Comparison of ENCODE assay signal across 15 cellular contexts in genomic region chr3:134066539-134067310, GRCh38. TPM values are rescaled to one million over a fixed set of nuclear protein-coding genes. Genes with fewer than 3 reads are reported as not detected.
DNase-seq lines count a peak whose midpoint lies in the region; ATAC-seq and TF ChIP-seq lines count a peak whose summit lies in the region.
"Had no signal": no experiment of that assay in that cellular context is flagged by ENCODE, and none has a peak within 500 bp of the region (broad histone marks: within the 10 kb centered on the region; RNA-seq: fewer than 3 reads in every experiment).

No MANE protein-coding gene starts in this region.

- H3K9ac ChIP-seq in colonic mucosa (ENCODE audit: low read depth in 2 of 2, low read length in 2 of 2) = no peak overlapping the region
- H3K9ac ChIP-seq in parathyroid adenoma = no peak overlapping the region

- TF ChIP-seq CTCF in colonic mucosa (IDR thresholded peaks at IDR 0.05) (no peak), parathyroid adenoma (IDR thresholded peaks at IDR 0.05) (no peak), transverse colon (IDR thresholded peaks at IDR 0.05) (no peak), A673 (conservative IDR thresholded peaks at IDR 0.05; ENCODE audit: low read depth, low read length) (no peak)

- DNase-seq in Daoy (ENCODE audit: low read depth) (peak; percentile 54), colonic mucosa (peak; percentile 16), right cardiac atrium (peak; percentile 69 to 81 (median 74)), Ammon's horn (ENCODE audit: low spot score) (no peak), transverse colon (no peak), NCI-H345 treated with DMSO at 0.1 percent for 48 hours (lab: John Stamatoyannopoulos, UW; ENCODE audit: unreplicated experiment) (no peak), A673 (ENCODE audit: low spot score) (no peak)
- DNase-seq: activated CD4-positive, alpha-beta T cell treated with anti-CD3 and anti-CD28 coated beads for 1 hour; activated T-cell treated with anti-CD3 and anti-CD28 coated beads, Interleukin-2, amount 50 U/mL, for 4 hours; NCI-H2107; sigmoid colon; stimulated activated CD4-positive, alpha-beta T cell treated with anti-CD3 and anti-CD28 coated beads, Interleukin-4, amount 100 ng/mL, for 24 hours had no signal

- no peak overlapping the region for H3K4me3 ChIP-seq in colonic mucosa
- no peak overlapping the region for H3K4me3 ChIP-seq in right cardiac atrium (ENCODE audit: low read length)
- H3K4me3 ChIP-seq in parathyroid adenoma (ENCODE audit: low read depth, low read length) = no peak overlapping the region
- H3K4me3 ChIP-seq in transverse colon = no peak overlapping the region
- no peak overlapping the region for H3K4me3 ChIP-seq in A673 (ENCODE audit: low read depth, low read length, poor library complexity, severe bottlenecking)
- H3K4me3 ChIP-seq: dorsolateral prefrontal cortex, sigmoid colon had no signal

- no peaks in the 10 kb centered on the region for H3K79me2 ChIP-seq in parathyroid adenoma

- no peak for TF ChIP-seq POLR2A in transverse colon (IDR thresholded peaks at IDR 0.05)

- CTCF ChIA-PET in A673 (lab: Charles Lee) = no interaction called here

- no peaks in the 10 kb centered on the region for H3K9me3 ChIP-seq in colonic mucosa
- H3K9me3 ChIP-seq in right cardiac atrium (ENCODE audit: control insufficient read depth, low read length) = no peaks in the 10 kb centered on the region
- H3K9me3 ChIP-seq in parathyroid adenoma (ENCODE audit: control insufficient read depth, low read length) = no peaks in the 10 kb centered on the region
- no peaks in the 10 kb centered on the region for H3K9me3 ChIP-seq in transverse colon
- no peaks in the 10 kb centered on the region for H3K9me3 ChIP-seq in A673 (ENCODE audit: low read depth, low read length, poor library complexity, severe bottlenecking)
- H3K9me3 ChIP-seq: sigmoid colon had no signal

- no peak overlapping the region for H3K27ac ChIP-seq in colonic mucosa
- H3K27ac ChIP-seq in right cardiac atrium (ENCODE audit: low read length) = no peak overlapping the region
- H3K27ac ChIP-seq in parathyroid adenoma = peak overlapping the region; percentile 54
- H3K27ac ChIP-seq in transverse colon = no peak overlapping the region
- no peak overlapping the region for H3K27ac ChIP-seq in A673 (ENCODE audit: low read depth, low read length, poor library complexity, severe bottlenecking)
- H3K27ac ChIP-seq: dorsolateral prefrontal cortex had no signal

- no peak overlapping the region for H3K4me2 ChIP-seq in parathyroid adenoma (ENCODE audit: low read length)

- TF ChIP-seq EP300 in transverse colon (IDR thresholded peaks at IDR 0.05; ENCODE audit: low read depth) = no peak

- intact Hi-C loops in colonic mucosa (cut with DNase I) (loop anchor here (10.0 kb wide), 1 partner anchor 252 kb away; no protein-coding TSS in a partner anchor), right cardiac atrium (cut with DNase I) (no loop called here), transverse colon (cut with DNase I; ENCODE audit: low total_unique reads) (no loop called here), A673 (cut with micrococcal nuclease; ENCODE audit: unreplicated experiment) (no loop called here)

- POLR2A ChIA-PET in A673 (lab: Charles Lee; ENCODE audit: low non-redundant PET) = no interaction called here

- H3K4me1 ChIP-seq in colonic mucosa = no peaks in the 10 kb centered on the region
- H3K4me1 ChIP-seq in right cardiac atrium (ENCODE audit: control insufficient read depth, insufficient read depth, low read length) = peaks cover 9% of the 10 kb centered on the region
- no peaks in the 10 kb centered on the region for H3K4me1 ChIP-seq in parathyroid adenoma
- no peaks in the 10 kb centered on the region for H3K4me1 ChIP-seq in transverse colon
- no peaks in the 10 kb centered on the region for H3K4me1 ChIP-seq in A673 (ENCODE audit: insufficient read depth, low read length, poor library complexity, severe bottlenecking)
- H3K4me1 ChIP-seq: sigmoid colon had no signal

- WGBS in right cardiac atrium = 61% methylated on average over 6 of the region's 6 CpGs
- 66 to 100% methylated on average over 1 to 6 of the region's 6 CpGs for whole genome bisulfite sequencing in transverse colon (ENCODE audit: low coverage in 1 of 2), 2 donors

- H2AFZ ChIP-seq in parathyroid adenoma = no peak overlapping the region

- peak; percentile 84 to 92 for ATAC-seq in right cardiac atrium

- no peaks in the 10 kb centered on the region for H3K27me3 ChIP-seq in colonic mucosa
- no peaks in the 10 kb centered on the region for H3K27me3 ChIP-seq in right cardiac atrium (ENCODE audit: control insufficient read depth, insufficient read depth)
- no peaks in the 10 kb centered on the region for H3K27me3 ChIP-seq in parathyroid adenoma (ENCODE audit: control insufficient read depth, insufficient read depth, low read length)
- no peaks in the 10 kb centered on the region for H3K27me3 ChIP-seq in transverse colon
- peaks cover 10% of the 10 kb centered on the region for H3K27me3 ChIP-seq in A673 (replicated peaks; ENCODE audit: insufficient read depth, low read depth, low read length, poor library complexity)
- H3K27me3 ChIP-seq: dorsolateral prefrontal cortex, sigmoid colon had no signal

- BruUV-seq in A673 (replicated peaks; lab: Mats Ljungman, UMichigan) = no TSS peak

- in situ Hi-C loops in transverse colon (cut with MboI; ENCODE audit: low pct_ligation_motif_present in 1 of 4, low pct_unique_long_range_greater_than_20kb in 1 of 4, low sequenced_read_pairs in 3 of 4) = no loop called here

- no peaks in the 10 kb centered on the region for H3K36me3 ChIP-seq in colonic mucosa
- H3K36me3 ChIP-seq in parathyroid adenoma (ENCODE audit: control insufficient read depth, insufficient read depth, low read length) = no peaks in the 10 kb centered on the region
- H3K36me3 ChIP-seq in transverse colon = no peaks in the 10 kb centered on the region
- H3K36me3 ChIP-seq in A673 (ENCODE audit: insufficient read depth, low read length, poor library complexity, severe bottlenecking) = no peaks in the 10 kb centered on the region
- H3K36me3 ChIP-seq: sigmoid colon had no signal

RNA-seq across cellular contexts. Expression of gene SLCO2A1, which starts 37.0 kb away (rescaled TPM):
- 1.4 and 4.8 TPM in 2 replicates for total RNA-seq in Daoy (2014; rRNA removed; shearing (Covaris generic))
- total RNA-seq in colonic mucosa (10 to 100 TPM; 26.3 to 34.8 TPM), right cardiac atrium (100 to 1,000 TPM in 1 of 4 donors, 10 to 100 TPM in 3; 34.5 to 100 (median 43.7) TPM), transverse colon (10 to 100 TPM in 3 of 4 donors, 1 to 10 TPM in 1; 8.4 to 68.5 (median 22.7) TPM), A673 (2021) (not detected in 2 replicates)
- 17.1 TPM for polyA plus RNA-seq in right cardiac atrium
- total RNA-seq: T-helper 2 cell treated with Interferon-gamma antibody and Interleukin-4, amounts not matched to agents 100 ng/mL and 5 ng/mL, for 36 hours had no signal

Comparison
In these comparisons a context has a peak if more than half of its experiments do, and no peak if none do; other contexts are left out.
1. DNase-seq: peak in Daoy (single experiment), colonic mucosa (single experiment) and right cardiac atrium (3 of 3); none in Ammon's horn (single experiment), transverse colon (single experiment), NCI-H345 treated with DMSO at 0.1 percent for 48 hours (single experiment) and A673 (single experiment).